ENCODE assay signal across 11 cellular contexts in the genomic region with DNA sequence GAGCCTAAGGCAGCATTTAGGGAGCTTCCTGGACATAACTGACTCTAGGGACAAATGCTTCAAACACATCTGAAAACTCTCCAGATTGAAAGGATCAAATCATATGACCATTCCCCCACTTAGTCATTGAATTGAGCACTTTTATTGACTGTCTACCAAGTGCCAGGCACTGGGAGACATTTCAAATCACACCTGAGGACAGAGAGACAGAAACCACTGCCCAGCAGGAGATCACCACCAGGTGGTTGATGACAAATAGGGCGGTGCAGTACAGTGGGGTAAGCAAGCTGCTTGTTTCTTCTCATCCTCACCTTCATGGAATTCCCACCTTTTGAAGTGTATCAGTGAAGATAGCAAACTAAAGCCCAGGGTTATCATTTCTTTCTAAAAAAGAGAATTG. TPM values are rescaled to one million over a fixed set of nuclear protein-coding genes. Genes with fewer than 3 reads are reported as not detected.
A peak's percentile ranks its signal among the peaks of the same experiment; 100 is the strongest.
DNase-seq lines count a peak whose midpoint lies in the region; ATAC-seq and TF ChIP-seq lines count a peak whose summit lies in the region.
"Had no signal": no experiment of that assay in that cellular context is flagged by ENCODE, and none has a peak within 500 bp of the region (broad histone marks: within the 10 kb centered on the region; RNA-seq: fewer than 3 reads in every experiment).

No MANE protein-coding gene starts in this region.

- no peak for ATAC-seq in stimulated activated memory B cell treated with anti-CD40 and anti-IgM and Interleukin-4, amounts not matched to agents 10 μg/mL and 1 μg/mL and 100 μg/mL, for 72 hours
- ATAC-seq in aorta (ENCODE audit: low FRiP score): no peak

- POLR2A ChIA-PET in MCF 10A (lab: Yijun Ruan, JAX): interaction anchor here (0.5 to 1.8 kb wide), 7 partner anchors 25 to 571 kb away, joined by 3 to 19 read pairs (median 4); a partner anchor contains a TSS

- intact Hi-C loops in MCF 10A (cut with micrococcal nuclease): no loop called here
- intact Hi-C loops in aorta (cut with DNase I): no loop called here

- no peaks in the 10 kb centered on the region for H3K9me3 Mint-ChIP-seq in MCF 10A (ENCODE audit: unreplicated experiment)
- H3K9me3 Mint-ChIP-seq in stimulated activated memory B cell treated with anti-CD40 and anti-IgM and Interleukin-4, amounts not matched to agents 10 μg/mL and 1 μg/mL and 100 μg/mL, for 72 hours: no peaks in the 10 kb centered on the region
- H3K9me3 Mint-ChIP-seq: dendritic cell treated with granulocyte-macrophage colony-stimulating factor and Interleukin-4, amounts not matched to agents 40 ng/mL and 50 ng/mL, for 4 days had no signal

- H3K27me3 ChIP-seq in aorta (ENCODE audit: control insufficient read depth in 1 of 2, insufficient read depth in 2 of 2, low read length in 1 of 2): no peaks in the 10 kb centered on the region

- no peaks in the 10 kb centered on the region for H3K27me3 Mint-ChIP-seq in MCF 10A (ENCODE audit: insufficient read depth, unreplicated experiment)
- H3K27me3 Mint-ChIP-seq in stimulated activated memory B cell treated with anti-CD40 and anti-IgM and Interleukin-4, amounts not matched to agents 10 μg/mL and 1 μg/mL and 100 μg/mL, for 72 hours: no peaks in the 10 kb centered on the region

- no peaks in the 10 kb centered on the region for H3K4me1 ChIP-seq in aorta (ENCODE audit: control insufficient read depth in 1 of 2, insufficient read depth in 2 of 2, low read length in 2 of 2)

- H3K4me1 Mint-ChIP-seq in MCF 10A (ENCODE audit: insufficient read depth, unreplicated experiment): peaks cover 48% of the 10 kb centered on the region
- peaks cover 93% of the 10 kb centered on the region for H3K4me1 Mint-ChIP-seq in stimulated activated memory B cell treated with anti-CD40 and anti-IgM and Interleukin-4, amounts not matched to agents 10 μg/mL and 1 μg/mL and 100 μg/mL, for 72 hours

- no peaks in the 10 kb centered on the region for H3K36me3 Mint-ChIP-seq in MCF 10A (ENCODE audit: insufficient read depth, unreplicated experiment)
- no peaks in the 10 kb centered on the region for H3K36me3 Mint-ChIP-seq in stimulated activated memory B cell treated with anti-CD40 and anti-IgM and Interleukin-4, amounts not matched to agents 10 μg/mL and 1 μg/mL and 100 μg/mL, for 72 hours

- H3K27ac ChIP-seq in aorta (ENCODE audit: low read depth in 1 of 2, low read length in 2 of 2): no peak overlapping the region

- peak overlapping the region; percentile 96 for H3K27ac Mint-ChIP-seq in MCF 10A (ENCODE audit: low read depth, unreplicated experiment)
- peak overlapping the region; percentile 93 for H3K27ac Mint-ChIP-seq in stimulated activated memory B cell treated with anti-CD40 and anti-IgM and Interleukin-4, amounts not matched to agents 10 μg/mL and 1 μg/mL and 100 μg/mL, for 72 hours
- H3K27ac Mint-ChIP-seq: dendritic cell treated with granulocyte-macrophage colony-stimulating factor and Interleukin-4, amounts not matched to agents 40 ng/mL and 50 ng/mL, for 4 days; progenitor cell of endocrine pancreas had no signal

- DNase-seq in NK-92 treated with Interleukin-12 subunit alpha and Interleukin-12 subunit beta, amount 100 ng/mL, for 24 hours (lab: John Stamatoyannopoulos, UW): peak; percentile 44
- DNase-seq in NK-92 (lab: John Stamatoyannopoulos, UW; ENCODE audit: unreplicated experiment) (no peak), NCI-H510A (lab: John Stamatoyannopoulos, UW) (peak; percentile 67), MCF 10A (ENCODE audit: unreplicated experiment) (peak; percentile 72), NCI-H82 treated with DMSO at 0.1 percent for 48 hours (lab: John Stamatoyannopoulos, UW; ENCODE audit: unreplicated experiment) (no peak), NCI-H2171 treated with DMSO at 0.1 percent for 48 hours (lab: John Stamatoyannopoulos, UW) (no peak), aorta (no peak)
- DNase-seq: GOT3 had no signal

- CTCF ChIA-PET in MCF 10A (lab: Yijun Ruan, JAX): interaction anchor here (0.6 to 1.5 kb wide), 9 partner anchors 9 to 212 kb away, joined by 3 to 5 read pairs (median 3); no protein-coding TSS in a partner anchor

- TF ChIP-seq CTCF in MCF 10A (IDR thresholded peaks at IDR 0.05; ENCODE audit: unreplicated experiment): no peak

- no peaks in the 10 kb centered on the region for H3K9me3 ChIP-seq in aorta (ENCODE audit: control insufficient read depth, low read length)

- peak overlapping the region; percentile 1 for H3K4me3 Mint-ChIP-seq in MCF 10A (ENCODE audit: unreplicated experiment)
- peak overlapping the region; percentile 19 for H3K4me3 Mint-ChIP-seq in stimulated activated memory B cell treated with anti-CD40 and anti-IgM and Interleukin-4, amounts not matched to agents 10 μg/mL and 1 μg/mL and 100 μg/mL, for 72 hours

- no peaks in the 10 kb centered on the region for H3K36me3 ChIP-seq in aorta (ENCODE audit: control insufficient read depth in 1 of 2, insufficient read depth in 2 of 2, low read length in 1 of 2)

- TSS peak; percentile 24 for BruUV-seq in MCF 10A (replicated peaks; lab: Mats Ljungman, UMichigan)

- H3K4me3 ChIP-seq in aorta (ENCODE audit: low read length in 2 of 2): no peak overlapping the region

- WGBS in aorta, 2 donors: 86 to 94% methylated on average over 1 of the region's 1 CpG

RNA-seq across cellular contexts. Expression of a gene that starts 19.0 kb away (rescaled TPM):
- total RNA-seq in MCF 10A (2022): 0.54 and 1.1 TPM in 2 replicates
- 10 to 100 TPM; 18.1 to 23.7 TPM for total RNA-seq in aorta
- 1 to 10 TPM in 1 of 2 donors, under 1 TPM in 1; 0.97 to 9.8 TPM for polyA plus RNA-seq in aorta

Comparison
In these comparisons a context has a peak if more than half of its experiments do, and no peak if none do; other contexts are left out.
1. DNase-seq: peak in NK-92 treated with Interleukin-12 subunit alpha and Interleukin-12 subunit beta, amount 100 ng/mL, for 24 hours (single experiment), NCI-H510A (single experiment) and MCF 10A (single experiment); none in NK-92 (single experiment), NCI-H82 treated with DMSO at 0.1 percent for 48 hours (single experiment), NCI-H2171 treated with DMSO at 0.1 percent for 48 hours (single experiment) and aorta (0 of 2).